ENCODE assay signal across 8 cellular contexts in genomic region chr14:49893309-49894213, GRCh38. TPM values are rescaled to one million over a fixed set of nuclear protein-coding genes. Genes with fewer than 3 reads are reported as not detected.
A peak's percentile ranks its signal among the peaks of the same experiment; 100 is the strongest.
DNase-seq lines count a peak whose midpoint lies in the region; ATAC-seq and TF ChIP-seq lines count a peak whose summit lies in the region.

No MANE protein-coding gene starts in this region.

- POLR2A ChIA-PET in RWPE1 (lab: Yijun Ruan, JAX; ENCODE audit: low non-redundant PET): interaction anchor here (1.0 to 1.2 kb wide), 2 partner anchors 14 to 110 kb away, joined by 3 to 4 read pairs; no protein-coding TSS in a partner anchor

- in situ Hi-C loops in ACHN (cut with HindIII; ENCODE audit: low pct_ligation_motif_present, low pct_unique_long_range_greater_than_20kb, low sequenced_read_pairs): no loop called here

- H3K27ac ChIP-seq in RWPE1: peak overlapping the region; percentile 97

- TF ChIP-seq CTCF in RWPE1 (conservative IDR thresholded peaks at IDR 0.05; ENCODE audit: low read depth): no peak

- intact Hi-C loops in left cardiac atrium (cut with DNase I) (loop anchor here in 1 of 2 donors (5.0 kb wide), 1 partner anchor 109 kb away; no protein-coding TSS in a partner anchor), sciatic nerve (cut with DNase I) (loop anchor here (10.0 kb wide), 1 partner anchor 111 kb away; no protein-coding TSS in a partner anchor)

- ATAC-seq in GM18867 (IDR thresholded peaks at IDR 0.05; ENCODE audit: unreplicated experiment) (peak; percentile 48), HG03097 (IDR thresholded peaks at IDR 0.05; ENCODE audit: low FRiP score, unreplicated experiment) (peak; percentile 31), left cardiac atrium (peak; percentile 62 to 83), sciatic nerve (peak; percentile 61)

- CTCF ChIA-PET in RWPE1 (lab: Yijun Ruan, JAX): interaction anchor here (0.6 to 1.9 kb wide), 3 partner anchors 28 to 106 kb away, joined by 3 to 7 read pairs (median 6); no protein-coding TSS in a partner anchor

- peak; percentile 35 for DNase-seq in ACHN
- DNase-seq in RWPE1 (ENCODE audit: low spot score): no peak
- peak; percentile 74 for DNase-seq in activated naive CD4-positive, alpha-beta T cell treated with anti-CD3 and anti-CD28 coated beads, Interleukin-2, amount 50 U/mL, for 16 hours
- peak; percentile 72 for DNase-seq in left cardiac atrium
- peak; percentile 77 for DNase-seq in sciatic nerve (ENCODE audit: low spot score)
- no peak for DNase-seq in cerebellar cortex (ENCODE audit: low spot score)

RNA-seq across cellular contexts. Expression of gene ARF6, which starts 0.7 kb away (rescaled TPM):
- total RNA-seq in left cardiac atrium: 10 to 100 TPM; 28.6 to 38.0 TPM
- 46.1 TPM for total RNA-seq in sciatic nerve

RNA-seq across cellular contexts. Expression of gene NEMF, which starts 41.0 kb away (rescaled TPM):
- total RNA-seq in left cardiac atrium (10 to 100 TPM; 48.6 to 60.5 TPM), sciatic nerve (92.4 TPM)

Comparison
In these comparisons a context has a peak if more than half of its experiments do, and no peak if none do; other contexts are left out.
1. DNase-seq: peak in ACHN (single experiment), activated naive CD4-positive, alpha-beta T cell treated with anti-CD3 and anti-CD28 coated beads, Interleukin-2, amount 50 U/mL, for 16 hours (single experiment), left cardiac atrium (single experiment) and sciatic nerve (single experiment); none in RWPE1 (single experiment) and cerebellar cortex (single experiment).
2. Peak in every context shown above with its lines, with median percentiles within 50 percentile points of each other: ATAC-seq.